In genomic region chr1:196743244-196743643, GRCh38 we compare ENCODE assay signal across 8 cellular contexts. TPM values are rescaled to one million over a fixed set of nuclear protein-coding genes. Genes with fewer than 3 reads are reported as not detected.
DNase-seq lines count a peak whose midpoint lies in the region; ATAC-seq and TF ChIP-seq lines count a peak whose summit lies in the region.
"Not testable (repeated sequence)": the region's sequence is repeated elsewhere in the genome, so short reads cannot be mapped to it uniquely, and the experiment has no call there.

No MANE protein-coding gene starts in this region.

- ATAC-seq in DND-41 (ENCODE audit: insufficient read depth, low read depth) (peak; percentile 76), GM19463 (IDR thresholded peaks at IDR 0.05; ENCODE audit: unreplicated experiment) (peak; percentile 79), HG03064 (IDR thresholded peaks at IDR 0.05; ENCODE audit: low read depth, unreplicated experiment) (peak; percentile 70)
- ATAC-seq in psoas muscle: not testable (repeated sequence)

- peaks cover 18% of the 10 kb centered on the region for H3K9me3 ChIP-seq in DND-41 (ENCODE audit: insufficient read depth, low read length, severe bottlenecking)
- not testable (repeated sequence) for H3K9me3 ChIP-seq in psoas muscle

- H3K9ac ChIP-seq in DND-41 (ENCODE audit: low read depth, low read length): not testable (repeated sequence)

- intact Hi-C loops in psoas muscle (cut with DNase I): not testable (repeated sequence)

- not testable (repeated sequence) for H3K4me3 ChIP-seq in DND-41 (ENCODE audit: low read depth in 1 of 2, low read length in 2 of 2); fibroblast of villous mesenchyme (ENCODE audit: low read depth, low read length); psoas muscle

- H3K79me2 ChIP-seq in DND-41 (ENCODE audit: insufficient read depth, low read length): not testable (repeated sequence)

- H3K27ac ChIP-seq in DND-41 (ENCODE audit: low read length); VCaP; psoas muscle: not testable (repeated sequence)

- peaks cover 43% of the 10 kb centered on the region for H3K36me3 ChIP-seq in DND-41 (ENCODE audit: insufficient read depth, low read length)
- not testable (repeated sequence) for H3K36me3 ChIP-seq in psoas muscle (ENCODE audit: insufficient read depth in 1 of 2, low read depth in 1 of 2)

- not testable (repeated sequence) for H2AFZ ChIP-seq in DND-41 (ENCODE audit: low read depth, low read length)

- TF ChIP-seq CTCF in DND-41 (IDR thresholded peaks at IDR 0.05; ENCODE audit: borderline replicate concordance, extremely low read depth, low read length, poor library complexity, severe bottlenecking) (peak; percentile 37), VCaP (conservative IDR thresholded peaks at IDR 0.05) (peak; percentile 69), fibroblast of villous mesenchyme (IDR thresholded peaks at IDR 0.05; ENCODE audit: insufficient read depth, low read depth, low read length) (peak; percentile 27), psoas muscle (IDR thresholded peaks at IDR 0.05) (peak; percentile 10)

- DNase-seq in DND-41, psoas muscle: not testable (repeated sequence)
- DNase-seq in MV-4-11 (lab: John Stamatoyannopoulos, UW) (peak; percentile 14), NCI-H69 (lab: John Stamatoyannopoulos, UW) (peak; percentile 90), fibroblast of villous mesenchyme (ENCODE audit: low read depth) (peak; percentile 29)

- 40 to 58% (median 41%) methylated on average over 6 of the region's 6 CpGs for WGBS in psoas muscle, 3 donors

- H4K20me1 ChIP-seq in DND-41 (ENCODE audit: insufficient read depth, low read length): not testable (repeated sequence)

- not testable (repeated sequence) for H3K4me1 ChIP-seq in DND-41 (ENCODE audit: insufficient read depth, low read length); psoas muscle

- not testable (repeated sequence) for H3K4me2 ChIP-seq in DND-41 (ENCODE audit: insufficient read depth, low read length)

- not testable (repeated sequence) for H3K27me3 ChIP-seq in DND-41 (ENCODE audit: insufficient read depth, low read length, poor library complexity); psoas muscle (ENCODE audit: insufficient read depth in 3 of 3, low read length in 2 of 3)

RNA-seq across cellular contexts. Expression of gene CFHR3, which starts 31.4 kb away (rescaled TPM):
- total RNA-seq in fibroblast of villous mesenchyme (not detected in 2 replicates), psoas muscle (under 1 TPM in 1 of 4 donors, not detected in 3; 0.11 TPM)
- polyA plus RNA-seq in psoas muscle: under 1 TPM in 2 of 3 donors, not detected in 1; 0.09 to 0.16 TPM

Comparison
In these comparisons a context has a peak if more than half of its experiments do, and no peak if none do; other contexts are left out.
1. CTCF ChIP-seq: peak in every context shown above with its lines; median percentile 69 in VCaP; 37 in DND-41; 27 in fibroblast of villous mesenchyme; 10 in psoas muscle.